ENCODE assay signal across 20 cellular contexts in genomic region chr3:123431658-123432323, GRCh38. TPM values are rescaled to one million over a fixed set of nuclear protein-coding genes. Genes with fewer than 3 reads are reported as not detected.
DNase-seq lines count a peak whose midpoint lies in the region; ATAC-seq and TF ChIP-seq lines count a peak whose summit lies in the region.
"Had no signal": no experiment of that assay in that cellular context is flagged by ENCODE, and none has a peak within 500 bp of the region (broad histone marks: within the 10 kb centered on the region; RNA-seq: fewer than 3 reads in every experiment).

No MANE protein-coding gene starts in this region.

- in situ Hi-C loops in ACHN (cut with HindIII; ENCODE audit: low pct_ligation_motif_present, low pct_unique_long_range_greater_than_20kb, low sequenced_read_pairs) = no loop called here

- intact Hi-C loops in esophagus muscularis mucosa (cut with DNase I) = no loop called here

- H3K9me3 ChIP-seq in BLaER1 = no peaks in the 10 kb centered on the region; the same call in 1 of the 2 replicates
- H3K9me3 ChIP-seq in esophagus muscularis mucosa = no peaks in the 10 kb centered on the region
- H3K9me3 ChIP-seq: left lung had no signal

- H3K9ac ChIP-seq in BLaER1 = no peak overlapping the region

- no peak for TF ChIP-seq EP300 in esophagus muscularis mucosa (IDR thresholded peaks at IDR 0.05)

- no peak for TF ChIP-seq POLR2A in esophagus muscularis mucosa (IDR thresholded peaks at IDR 0.05; ENCODE audit: low read depth)

- DNase-seq in LoVo (ENCODE audit: low spot score) = peak; percentile 57
- no peak for DNase-seq in esophagus muscularis mucosa (ENCODE audit: extremely low spot score)
- DNase-seq in pons (ENCODE audit: low spot score) = peak; percentile 77
- no peak for DNase-seq in ACHN
- no peak for DNase-seq in activated CD4-positive, alpha-beta T cell treated with anti-CD3 and anti-CD28 coated beads for 4 hours
- DNase-seq: activated CD4-positive, alpha-beta T cell treated with anti-CD3 and anti-CD28 coated beads for 36 hours; activated naive CD8-positive, alpha-beta T cell treated with anti-CD3 and anti-CD28 coated beads, Interleukin-2, amount 50 U/mL, for 24 hours; activated T-cell treated with anti-CD3 and anti-CD28 coated beads, Interleukin-2, amount 50 U/mL, for 4 hours; HFFc6; left lung; naive thymus-derived CD8-positive, alpha-beta T cell; NCI-H146; NCI-H526 treated with DMSO at 0.1 percent for 48 hours; stimulated activated naive CD4-positive, alpha-beta T cell had no signal

- H3K27me3 ChIP-seq in BLaER1 (no peaks in the 10 kb centered on the region), esophagus muscularis mucosa (no peaks in the 10 kb centered on the region)
- H3K27me3 ChIP-seq: left lung had no signal

- peaks cover 48% of the 10 kb centered on the region for H3K4me1 ChIP-seq in BLaER1
- H3K4me1 ChIP-seq in esophagus muscularis mucosa = peaks cover 71 to 99% (median 93%) of the 10 kb centered on the region in 4 donors
- H3K4me1 ChIP-seq: left lung had no signal

- no peak overlapping the region for H3K27ac ChIP-seq in BLaER1
- H3K27ac ChIP-seq in esophagus muscularis mucosa (replicated peaks in 1 of 4) = peak overlapping the region; percentile 91 to 97 (median 94)
- H3K27ac ChIP-seq: HL-60, left lung had no signal

- no peak for TF ChIP-seq CTCF in esophagus muscularis mucosa (IDR thresholded peaks at IDR 0.05)

- no peaks in the 10 kb centered on the region for H4K20me1 ChIP-seq in BLaER1

- H3K36me3 ChIP-seq in BLaER1 (no peaks in the 10 kb centered on the region), esophagus muscularis mucosa (no peaks in the 10 kb centered on the region)
- H3K36me3 ChIP-seq: left lung had no signal

- 64% methylated on average over 10 of the region's 10 CpGs for WGBS in esophagus muscularis mucosa

- H3K4me3 ChIP-seq in BLaER1 (no peak overlapping the region), esophagus muscularis mucosa (no peak overlapping the region)
- H3K4me3 ChIP-seq: left lung had no signal

- no peak for ATAC-seq in HG03280 (IDR thresholded peaks at IDR 0.05; ENCODE audit: unreplicated experiment)
- no peak for ATAC-seq in HG03095 (IDR thresholded peaks at IDR 0.05; ENCODE audit: unreplicated experiment)
- ATAC-seq: activated CD4-positive, alpha-beta T cell treated with anti-CD3 and anti-CD28 coated beads for 36 hours; activated naive CD8-positive, alpha-beta T cell treated with anti-CD3 and anti-CD28 coated beads, Interleukin-2, amount 50 U/mL, for 24 hours; activated T-cell treated with anti-CD3 and anti-CD28 coated beads, Interleukin-2, amount 50 U/mL, for 4 hours; left lung; naive thymus-derived CD8-positive, alpha-beta T cell; sciatic nerve had no signal

- H3K4me2 ChIP-seq in BLaER1 = peak overlapping the region; percentile 51

RNA-seq across cellular contexts. Expression of gene ADCY5, which starts 17.1 kb away (rescaled TPM):
- 100 to 1,000 TPM; 133 to 228 (median 189) TPM for total RNA-seq in esophagus muscularis mucosa
- total RNA-seq: activated CD4-positive, alpha-beta T cell treated with anti-CD3 and anti-CD28 coated beads for 36 hours; naive thymus-derived CD8-positive, alpha-beta T cell; T-helper 2 cell treated with Interferon-gamma antibody and Interleukin-4, amounts not matched to agents 100 ng/mL and 5 ng/mL, for 36 hours had no signal

Comparison
In these comparisons a context has a peak if more than half of its experiments do, and no peak if none do; other contexts are left out.
1. DNase-seq: peak in LoVo (single experiment) and pons (single experiment); none in esophagus muscularis mucosa (single experiment), ACHN (single experiment) and activated CD4-positive, alpha-beta T cell treated with anti-CD3 and anti-CD28 coated beads for 4 hours (0 of 2).